In genomic region chr1:38507563-38507962, GRCh38 we compare ENCODE assay signal across 30 cellular contexts.
"Had no signal": no experiment of that assay in that cellular context is flagged by ENCODE, and none has a peak within 500 bp of the region (broad histone marks: within the 10 kb centered on the region; RNA-seq: fewer than 3 reads in every experiment).

No MANE protein-coding gene starts in this region.

- H3K27ac Mint-ChIP-seq: activated CD4-positive, alpha-beta T cell treated with anti-CD3 and anti-CD28 coated beads, Interleukin-2, amount 10 ng/mL, durations not matched to agents 24 days and 14 days; activated CD8-positive, alpha-beta T cell treated with anti-CD3 and anti-CD28 coated beads for 36 hours; activated naive CD4-positive, alpha-beta T cell treated with anti-CD3 and anti-CD28 coated beads, Interleukin-2, amount 50 U/mL, for 72 hours; activated T-helper 17 cell treated with anti-CD3 and anti-CD28 coated beads, Interleukin-2, amount 50 U/mL, for 72 hours; T-helper 1 cell treated with Interleukin-12 subunit alpha and Interleukin-12 subunit beta and Interleukin-4 antibody, amounts not matched to agents 30 μg/mL and 1 μg/mL, for 36 hours; T-helper 2 cell treated with Interferon-gamma antibody and Interleukin-4, amounts not matched to agents 5 μg/mL and 100 μg/mL, for 36 hours had no signal

- H3K27ac ChIP-seq: adrenal gland, body of pancreas, breast epithelium, SJCRH30 had no signal

- H3K4me1 Mint-ChIP-seq: activated CD4-positive, alpha-beta T cell treated with anti-CD3 and anti-CD28 coated beads, Interleukin-2, amount 10 ng/mL, durations not matched to agents 24 days and 14 days; activated T-helper 17 cell treated with anti-CD3 and anti-CD28 coated beads, Interleukin-2, amount 50 U/mL, for 72 hours had no signal

- H3K36me3 ChIP-seq: adrenal gland, breast epithelium, MG63, SJCRH30 had no signal

- H3K9me3 ChIP-seq: adrenal gland, body of pancreas, breast epithelium, MG63, SJCRH30, SK-N-SH had no signal

- H3K4me3 ChIP-seq: adrenal gland, body of pancreas, breast epithelium, MG63, SJCRH30 had no signal

- H3K9ac ChIP-seq: SK-N-SH had no signal

- ATAC-seq: activated CD8-positive, alpha-beta T cell treated with anti-CD3 and anti-CD28 coated beads for 36 hours; activated naive CD4-positive, alpha-beta T cell treated with anti-CD3 and anti-CD28 coated beads, Interleukin-2, amount 50 U/mL, for 72 hours; activated T-cell treated with anti-CD3 and anti-CD28 coated beads, Interleukin-2, amount 50 U/mL, for 72 hours; activated T-helper 17 cell treated with anti-CD3 and anti-CD28 coated beads, Interleukin-2, amount 50 U/mL, for 72 hours; body of pancreas; Panc1 had no signal

- H3K27me3 ChIP-seq: body of pancreas had no signal

- H3K4me2 ChIP-seq: SK-N-SH had no signal

- H3K9me3 Mint-ChIP-seq: activated CD4-positive, alpha-beta T cell treated with anti-CD3 and anti-CD28 coated beads, Interleukin-2, amount 10 ng/mL, durations not matched to agents 24 days and 14 days; activated CD8-positive, alpha-beta T cell treated with anti-CD3 and anti-CD28 coated beads for 36 hours; activated naive CD4-positive, alpha-beta T cell treated with anti-CD3 and anti-CD28 coated beads, Interleukin-2, amount 50 U/mL, for 72 hours; activated T-cell treated with anti-CD3 and anti-CD28 coated beads, Interleukin-2, amount 50 U/mL, for 72 hours; activated T-helper 17 cell treated with anti-CD3 and anti-CD28 coated beads, Interleukin-2, amount 50 U/mL, for 72 hours; T-helper 1 cell treated with Interleukin-12 subunit alpha and Interleukin-12 subunit beta and Interleukin-4 antibody, amounts not matched to agents 30 μg/mL and 1 μg/mL, for 36 hours; T-helper 2 cell treated with Interferon-gamma antibody and Interleukin-4, amounts not matched to agents 5 μg/mL and 100 μg/mL, for 36 hours had no signal

- DNase-seq: activated CD4-positive, alpha-beta T cell treated with anti-CD3 and anti-CD28 coated beads, Interleukin-2, amount 10 ng/mL, durations not matched to agents 24 days and 14 days; activated CD4-positive, alpha-beta T cell treated with anti-CD3 and anti-CD28 coated beads, Interleukin-2, amount 50 U/mL, for 4 hours; activated CD8-positive, alpha-beta T cell treated with anti-CD3 and anti-CD28 coated beads for 36 hours; activated effector memory CD4-positive, alpha-beta T cell treated with anti-CD3 and anti-CD28 coated beads, Interleukin-2, amount 50 U/mL, for 16 hours; activated naive CD4-positive, alpha-beta T cell treated with Interleukin-2 at 50 U/mL for 16 hours; activated T-cell treated with anti-CD3 and anti-CD28 coated beads, Interleukin-2, amount 50 U/mL, for 1 hour; activated T-cell treated with anti-CD3 and anti-CD28 coated beads, Interleukin-2, amount 50 U/mL, for 72 hours; adrenal gland; body of pancreas; Kasumi-1; KG1; MG63; NCI-H1048; NCI-H1105 treated with DMSO at 0.1 percent for 48 hours; NCI-H146; NCI-H187; NCI-H2029 treated with DMSO at 0.1 percent for 48 hours; NCI-H2107; NCI-H774; SHP77; SK-N-SH had no signal

- H3K36me3 Mint-ChIP-seq: activated naive CD4-positive, alpha-beta T cell treated with anti-CD3 and anti-CD28 coated beads, Interleukin-2, amount 50 U/mL, for 72 hours had no signal

- FAIRE-seq: astrocyte, TTC549 had no signal

- H3K4me1 ChIP-seq: adrenal gland, body of pancreas, breast epithelium, SJCRH30 had no signal

- H3K4me3 Mint-ChIP-seq: activated CD4-positive, alpha-beta T cell treated with anti-CD3 and anti-CD28 coated beads, Interleukin-2, amount 10 ng/mL, durations not matched to agents 24 days and 14 days; activated CD8-positive, alpha-beta T cell treated with anti-CD3 and anti-CD28 coated beads for 36 hours; activated T-cell treated with anti-CD3 and anti-CD28 coated beads, Interleukin-2, amount 50 U/mL, for 72 hours; activated T-helper 17 cell treated with anti-CD3 and anti-CD28 coated beads, Interleukin-2, amount 50 U/mL, for 72 hours; T-helper 1 cell treated with Interleukin-12 subunit alpha and Interleukin-12 subunit beta and Interleukin-4 antibody, amounts not matched to agents 30 μg/mL and 1 μg/mL, for 36 hours; T-helper 2 cell treated with Interferon-gamma antibody and Interleukin-4, amounts not matched to agents 5 μg/mL and 100 μg/mL, for 36 hours had no signal
